1 cellular context compared by ENCODE assay signal in the genomic region with DNA sequence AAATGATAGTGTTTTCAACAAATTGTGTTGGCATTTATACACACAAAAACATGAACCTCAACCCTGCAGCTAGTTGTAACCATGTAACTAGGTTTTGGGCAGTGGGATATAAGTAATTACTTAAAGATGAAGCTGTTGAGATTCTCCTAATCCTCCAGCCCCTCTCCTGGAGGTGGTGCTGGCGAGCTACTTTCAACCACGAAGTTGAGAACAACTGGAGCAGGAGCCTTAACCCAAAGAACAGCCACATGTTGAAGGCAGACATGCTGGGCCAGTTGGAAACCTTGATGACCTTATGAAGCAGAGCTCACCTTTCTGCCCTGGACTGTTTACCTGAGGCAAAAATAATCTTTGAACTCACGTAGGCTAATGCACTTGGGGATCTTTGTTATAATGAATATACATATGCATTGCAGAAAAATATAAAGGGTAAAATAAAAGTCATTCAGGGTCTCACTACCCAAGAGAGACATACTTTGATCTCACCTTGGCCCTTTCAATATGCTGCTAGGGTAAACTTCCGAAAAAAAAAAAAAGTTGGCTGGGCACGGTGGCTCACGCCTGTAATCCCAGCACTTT.
TF ChIP-seq lines count a peak whose summit lies in the region.

No MANE protein-coding gene starts in this region.

TF ChIP-seq in K562, 482 proteins besides CTCF, POLR2A, EP300 and RAD21 (continued from another document):
- TF ChIP-seq, protein P1, sequence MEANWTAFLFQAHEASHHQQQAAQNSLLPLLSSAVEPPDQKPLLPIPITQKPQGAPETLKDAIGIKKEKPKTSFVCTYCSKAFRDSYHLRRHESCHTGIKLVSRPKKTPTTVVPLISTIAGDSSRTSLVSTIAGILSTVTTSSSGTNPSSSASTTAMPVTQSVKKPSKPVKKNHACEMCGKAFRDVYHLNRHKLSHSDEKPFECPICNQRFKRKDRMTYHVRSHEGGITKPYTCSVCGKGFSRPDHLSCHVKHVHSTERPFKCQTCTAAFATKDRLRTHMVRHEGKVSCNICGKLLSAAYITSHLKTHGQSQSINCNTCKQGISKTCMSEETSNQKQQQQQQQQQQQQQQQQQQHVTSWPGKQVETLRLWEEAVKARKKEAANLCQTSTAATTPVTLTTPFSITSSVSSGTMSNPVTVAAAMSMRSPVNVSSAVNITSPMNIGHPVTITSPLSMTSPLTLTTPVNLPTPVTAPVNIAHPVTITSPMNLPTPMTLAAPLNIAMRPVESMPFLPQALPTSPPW (CRISPR knock-in tag; IDR thresholded peaks at IDR 0.05), result no peak
- TF ChIP-seq USF2 (CRISPR knock-in tag; IDR thresholded peaks at IDR 0.05) (no peak), ZNF311 (CRISPR knock-in tag; IDR thresholded peaks at IDR 0.05) (no peak), HBP1 (CRISPR knock-in tag; IDR thresholded peaks at IDR 0.05) (no peak)
TF ChIP-seq in K562: peak in this region for 1.
